Comparison of ENCODE assay signal across 1 cellular context in the genomic region with DNA sequence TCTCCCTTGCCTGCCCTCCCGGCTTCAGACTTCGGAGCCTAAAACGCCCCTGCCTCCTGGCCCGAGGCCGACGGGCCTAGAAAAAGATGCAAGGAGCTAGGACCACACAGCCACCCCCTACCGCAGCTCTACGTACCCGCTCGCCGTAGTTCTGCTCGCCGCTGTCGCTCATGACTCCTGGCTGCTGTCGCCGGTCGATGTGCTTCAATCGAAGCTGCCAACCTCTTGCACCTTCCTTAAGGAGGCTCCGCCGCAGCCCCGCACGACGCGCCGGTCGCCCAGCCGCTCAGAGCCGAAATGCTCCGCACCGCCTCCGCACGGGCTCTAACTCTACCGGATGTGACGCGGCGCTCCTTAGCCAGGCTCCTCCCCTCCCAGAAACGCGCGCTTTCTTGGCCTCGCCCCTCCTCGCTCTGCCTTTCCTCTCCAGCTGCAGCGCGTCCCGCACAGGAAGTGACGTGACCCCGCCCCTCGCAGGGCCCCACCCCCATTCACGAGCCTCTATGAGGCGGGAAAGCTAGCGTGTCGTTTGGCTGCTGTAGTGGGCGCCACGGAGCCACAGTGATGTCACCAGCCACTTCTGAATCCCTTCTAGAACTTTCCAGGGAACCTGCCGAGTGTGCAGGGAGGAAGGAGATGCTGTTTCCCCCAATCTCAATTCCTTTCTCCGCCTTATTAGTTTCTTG.
TF ChIP-seq lines count a peak whose summit lies in the region.

A gene (minus strand): TSS at position 326 of the 686 bp plus-strand sequence. CDS start 154 bp downstream, at position 172.

TF ChIP-seq in GM23338, 12 proteins besides CTCF, POLR2A, EP300 and RAD21:
- TF ChIP-seq POLR2AphosphoS5 (IDR thresholded peaks at IDR 0.05; ENCODE audit: low read depth) (peak; percentile 100), NANOG (IDR thresholded peaks at IDR 0.05; ENCODE audit: borderline replicate concordance) (no peak), EZH2phosphoT487 (IDR thresholded peaks at IDR 0.05; ENCODE audit: unreplicated experiment) (no peak), CREB1 (CRISPR knock-in tag; IDR thresholded peaks at IDR 0.05; ENCODE audit: low read depth) (peak; percentile 95), EZH2 (IDR thresholded peaks at IDR 0.05; ENCODE audit: low read depth, unreplicated experiment) (no peak), ZNF331 (CRISPR knock-in tag; IDR thresholded peaks at IDR 0.05; ENCODE audit: low read depth) (no peak), STAT1 (IDR thresholded peaks at IDR 0.05; ENCODE audit: unreplicated experiment) (no peak), JUNB (IDR thresholded peaks at IDR 0.05; ENCODE audit: unreplicated experiment) (no peak), ZNF114 (CRISPR knock-in tag; IDR thresholded peaks at IDR 0.05) (no peak)
- TF ChIP-seq, protein P1, sequence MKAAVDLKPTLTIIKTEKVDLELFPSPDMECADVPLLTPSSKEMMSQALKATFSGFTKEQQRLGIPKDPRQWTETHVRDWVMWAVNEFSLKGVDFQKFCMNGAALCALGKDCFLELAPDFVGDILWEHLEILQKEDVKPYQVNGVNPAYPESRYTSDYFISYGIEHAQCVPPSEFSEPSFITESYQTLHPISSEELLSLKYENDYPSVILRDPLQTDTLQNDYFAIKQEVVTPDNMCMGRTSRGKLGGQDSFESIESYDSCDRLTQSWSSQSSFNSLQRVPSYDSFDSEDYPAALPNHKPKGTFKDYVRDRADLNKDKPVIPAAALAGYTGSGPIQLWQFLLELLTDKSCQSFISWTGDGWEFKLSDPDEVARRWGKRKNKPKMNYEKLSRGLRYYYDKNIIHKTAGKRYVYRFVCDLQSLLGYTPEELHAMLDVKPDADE (IDR thresholded peaks at IDR 0.05): peak; percentile 74; the same call in 1 of the 2 replicates
- TF ChIP-seq, protein P2, sequence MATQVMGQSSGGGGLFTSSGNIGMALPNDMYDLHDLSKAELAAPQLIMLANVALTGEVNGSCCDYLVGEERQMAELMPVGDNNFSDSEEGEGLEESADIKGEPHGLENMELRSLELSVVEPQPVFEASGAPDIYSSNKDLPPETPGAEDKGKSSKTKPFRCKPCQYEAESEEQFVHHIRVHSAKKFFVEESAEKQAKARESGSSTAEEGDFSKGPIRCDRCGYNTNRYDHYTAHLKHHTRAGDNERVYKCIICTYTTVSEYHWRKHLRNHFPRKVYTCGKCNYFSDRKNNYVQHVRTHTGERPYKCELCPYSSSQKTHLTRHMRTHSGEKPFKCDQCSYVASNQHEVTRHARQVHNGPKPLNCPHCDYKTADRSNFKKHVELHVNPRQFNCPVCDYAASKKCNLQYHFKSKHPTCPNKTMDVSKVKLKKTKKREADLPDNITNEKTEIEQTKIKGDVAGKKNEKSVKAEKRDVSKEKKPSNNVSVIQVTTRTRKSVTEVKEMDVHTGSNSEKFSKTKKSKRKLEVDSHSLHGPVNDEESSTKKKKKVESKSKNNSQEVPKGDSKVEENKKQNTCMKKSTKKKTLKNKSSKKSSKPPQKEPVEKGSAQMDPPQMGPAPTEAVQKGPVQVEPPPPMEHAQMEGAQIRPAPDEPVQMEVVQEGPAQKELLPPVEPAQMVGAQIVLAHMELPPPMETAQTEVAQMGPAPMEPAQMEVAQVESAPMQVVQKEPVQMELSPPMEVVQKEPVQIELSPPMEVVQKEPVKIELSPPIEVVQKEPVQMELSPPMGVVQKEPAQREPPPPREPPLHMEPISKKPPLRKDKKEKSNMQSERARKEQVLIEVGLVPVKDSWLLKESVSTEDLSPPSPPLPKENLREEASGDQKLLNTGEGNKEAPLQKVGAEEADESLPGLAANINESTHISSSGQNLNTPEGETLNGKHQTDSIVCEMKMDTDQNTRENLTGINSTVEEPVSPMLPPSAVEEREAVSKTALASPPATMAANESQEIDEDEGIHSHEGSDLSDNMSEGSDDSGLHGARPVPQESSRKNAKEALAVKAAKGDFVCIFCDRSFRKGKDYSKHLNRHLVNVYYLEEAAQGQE (IDR thresholded peaks at IDR 0.05; ENCODE audit: unreplicated experiment): no peak
- TF ChIP-seq, protein P3, sequence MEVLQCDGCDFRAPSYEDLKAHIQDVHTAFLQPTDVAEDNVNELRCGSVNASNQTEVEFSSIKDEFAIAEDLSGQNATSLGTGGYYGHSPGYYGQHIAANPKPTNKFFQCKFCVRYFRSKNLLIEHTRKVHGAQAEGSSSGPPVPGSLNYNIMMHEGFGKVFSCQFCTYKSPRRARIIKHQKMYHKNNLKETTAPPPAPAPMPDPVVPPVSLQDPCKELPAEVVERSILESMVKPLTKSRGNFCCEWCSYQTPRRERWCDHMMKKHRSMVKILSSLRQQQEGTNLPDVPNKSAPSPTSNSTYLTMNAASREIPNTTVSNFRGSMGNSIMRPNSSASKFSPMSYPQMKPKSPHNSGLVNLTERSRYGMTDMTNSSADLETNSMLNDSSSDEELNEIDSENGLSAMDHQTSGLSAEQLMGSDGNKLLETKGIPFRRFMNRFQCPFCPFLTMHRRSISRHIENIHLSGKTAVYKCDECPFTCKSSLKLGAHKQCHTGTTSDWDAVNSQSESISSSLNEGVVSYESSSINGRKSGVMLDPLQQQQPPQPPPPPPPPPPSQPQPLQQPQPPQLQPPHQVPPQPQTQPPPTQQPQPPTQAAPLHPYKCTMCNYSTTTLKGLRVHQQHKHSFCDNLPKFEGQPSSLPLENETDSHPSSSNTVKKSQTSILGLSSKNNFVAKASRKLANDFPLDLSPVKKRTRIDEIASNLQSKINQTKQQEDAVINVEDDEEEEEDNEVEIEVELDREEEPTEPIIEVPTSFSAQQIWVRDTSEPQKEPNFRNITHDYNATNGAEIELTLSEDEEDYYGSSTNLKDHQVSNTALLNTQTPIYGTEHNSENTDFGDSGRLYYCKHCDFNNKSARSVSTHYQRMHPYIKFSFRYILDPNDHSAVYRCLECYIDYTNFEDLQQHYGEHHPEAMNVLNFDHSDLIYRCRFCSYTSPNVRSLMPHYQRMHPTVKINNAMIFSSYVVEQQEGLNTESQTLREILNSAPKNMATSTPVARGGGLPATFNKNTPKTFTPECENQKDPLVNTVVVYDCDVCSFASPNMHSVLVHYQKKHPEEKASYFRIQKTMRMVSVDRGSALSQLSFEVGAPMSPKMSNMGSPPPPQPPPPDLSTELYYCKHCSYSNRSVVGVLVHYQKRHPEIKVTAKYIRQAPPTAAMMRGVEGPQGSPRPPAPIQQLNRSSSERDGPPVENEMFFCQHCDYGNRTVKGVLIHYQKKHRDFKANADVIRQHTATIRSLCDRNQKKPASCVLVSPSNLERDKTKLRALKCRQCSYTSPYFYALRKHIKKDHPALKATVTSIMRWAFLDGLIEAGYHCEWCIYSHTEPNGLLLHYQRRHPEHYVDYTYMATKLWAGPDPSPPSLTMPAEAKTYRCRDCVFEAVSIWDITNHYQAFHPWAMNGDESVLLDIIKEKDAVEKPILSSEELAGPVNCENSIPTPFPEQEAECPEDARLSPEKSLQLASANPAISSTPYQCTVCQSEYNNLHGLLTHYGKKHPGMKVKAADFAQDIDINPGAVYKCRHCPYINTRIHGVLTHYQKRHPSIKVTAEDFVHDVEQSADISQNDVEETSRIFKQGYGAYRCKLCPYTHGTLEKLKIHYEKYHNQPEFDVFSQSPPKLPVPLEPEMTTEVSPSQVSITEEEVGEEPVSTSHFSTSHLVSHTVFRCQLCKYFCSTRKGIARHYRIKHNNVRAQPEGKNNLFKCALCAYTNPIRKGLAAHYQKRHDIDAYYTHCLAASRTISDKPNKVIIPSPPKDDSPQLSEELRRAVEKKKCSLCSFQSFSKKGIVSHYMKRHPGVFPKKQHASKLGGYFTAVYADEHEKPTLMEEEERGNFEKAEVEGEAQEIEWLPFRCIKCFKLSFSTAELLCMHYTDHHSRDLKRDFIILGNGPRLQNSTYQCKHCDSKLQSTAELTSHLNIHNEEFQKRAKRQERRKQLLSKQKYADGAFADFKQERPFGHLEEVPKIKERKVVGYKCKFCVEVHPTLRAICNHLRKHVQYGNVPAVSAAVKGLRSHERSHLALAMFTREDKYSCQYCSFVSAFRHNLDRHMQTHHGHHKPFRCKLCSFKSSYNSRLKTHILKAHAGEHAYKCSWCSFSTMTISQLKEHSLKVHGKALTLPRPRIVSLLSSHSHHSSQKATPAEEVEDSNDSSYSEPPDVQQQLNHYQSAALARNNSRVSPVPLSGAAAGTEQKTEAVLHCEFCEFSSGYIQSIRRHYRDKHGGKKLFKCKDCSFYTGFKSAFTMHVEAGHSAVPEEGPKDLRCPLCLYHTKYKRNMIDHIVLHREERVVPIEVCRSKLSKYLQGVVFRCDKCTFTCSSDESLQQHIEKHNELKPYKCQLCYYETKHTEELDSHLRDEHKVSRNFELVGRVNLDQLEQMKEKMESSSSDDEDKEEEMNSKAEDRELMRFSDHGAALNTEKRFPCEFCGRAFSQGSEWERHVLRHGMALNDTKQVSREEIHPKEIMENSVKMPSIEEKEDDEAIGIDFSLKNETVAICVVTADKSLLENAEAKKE (CRISPR knock-in tag; IDR thresholded peaks at IDR 0.05): no peak
